ENCODE assay signal across 13 cellular contexts in the genomic region with DNA sequence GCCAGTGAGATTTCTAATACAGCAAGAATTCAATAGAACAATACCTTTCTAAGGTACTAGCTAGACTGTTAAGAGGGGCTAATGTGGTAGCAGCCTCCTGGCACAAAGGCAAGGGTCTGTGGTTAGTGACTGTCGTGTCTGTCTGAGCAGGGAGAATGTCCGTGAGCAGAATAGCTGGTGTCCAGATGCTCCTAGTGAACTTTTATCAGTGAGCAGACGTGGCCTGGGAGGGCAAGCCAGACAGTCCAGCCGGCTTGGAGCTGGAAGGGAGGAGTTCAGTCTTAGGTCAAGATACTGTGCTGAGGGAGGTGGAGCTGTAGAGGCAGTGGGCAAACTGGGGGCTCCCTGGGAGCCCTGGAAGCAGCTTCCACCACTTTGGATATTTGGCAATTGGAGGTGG.
DNase-seq lines count a peak whose midpoint lies in the region; ATAC-seq, FAIRE-seq and TF ChIP-seq lines count a peak whose summit lies in the region.
"Had no signal": no experiment of that assay in that cellular context is flagged by ENCODE, and none has a peak within 500 bp of the region (broad histone marks: within the 10 kb centered on the region; RNA-seq: fewer than 3 reads in every experiment).

No MANE protein-coding gene starts in this region.

- FAIRE-seq in A549 (lab: Jason Lieb, UNC): no peak
- FAIRE-seq: GM18507, small intestine had no signal

- H3K4me3 Mint-ChIP-seq in neural crest cell: no peak overlapping the region
- H3K4me3 Mint-ChIP-seq: stimulated activated naive CD8-positive, alpha-beta T cell treated with anti-CD3 and anti-CD28 coated beads, Interleukin-15, amount 100 ng/mL, for 72 hours had no signal

- TF ChIP-seq CTCF in A549 (IDR thresholded peaks at IDR 0.05) (no peak), RWPE1 (conservative IDR thresholded peaks at IDR 0.05; ENCODE audit: low read depth) (no peak), gastroesophageal sphincter (IDR thresholded peaks at IDR 0.05) (no peak), neural crest cell (conservative IDR thresholded peaks at IDR 0.05) (no peak), colonic mucosa (IDR thresholded peaks at IDR 0.05) (no peak), foreskin keratinocyte (conservative IDR thresholded peaks at IDR 0.05) (no peak)

- no peaks in the 10 kb centered on the region for H3K36me3 Mint-ChIP-seq in neural crest cell (ENCODE audit: low read depth)

- WGBS in A549 (ENCODE audit: missing lambda C conversion rate): 65% methylated on average over 4 of the region's 4 CpGs
- WGBS in gastroesophageal sphincter (ENCODE audit: low coverage in 1 of 2), 2 donors: 14 to 100% methylated on average over 1 of the region's 4 CpGs

- peak overlapping the region; percentile 67 for H3K27ac Mint-ChIP-seq in neural crest cell (ENCODE audit: unreplicated experiment)
- H3K27ac Mint-ChIP-seq: stimulated activated naive CD8-positive, alpha-beta T cell treated with anti-CD3 and anti-CD28 coated beads, Interleukin-15, amount 100 ng/mL, for 72 hours had no signal

- no peaks in the 10 kb centered on the region for H3K9me3 Mint-ChIP-seq in neural crest cell
- H3K9me3 Mint-ChIP-seq: stimulated activated naive CD8-positive, alpha-beta T cell treated with anti-CD3 and anti-CD28 coated beads, Interleukin-15, amount 100 ng/mL, for 72 hours had no signal

- DNase-seq in A549 (ENCODE audit: low read depth in 1 of 2, low spot score in 1 of 2) (no peak), RWPE1 (ENCODE audit: low spot score) (no peak), neural crest cell (ENCODE audit: low read depth, low spot score) (no peak), NCI-H446 (lab: John Stamatoyannopoulos, UW) (no peak), colonic mucosa (no peak), foreskin keratinocyte (no peak), NCI-H2196 treated with DMSO at 0.1 percent for 48 hours (lab: John Stamatoyannopoulos, UW; ENCODE audit: unreplicated experiment) (no peak)
- DNase-seq: effector memory CD4-positive, alpha-beta T cell; NCI-H2029 treated with DMSO at 0.1 percent for 48 hours; small intestine; stimulated activated naive CD8-positive, alpha-beta T cell treated with anti-CD3 and anti-CD28 coated beads, Interleukin-15, amount 100 ng/mL, for 72 hours had no signal

- no peaks in the 10 kb centered on the region for H3K9me3 ChIP-seq in A549
- no peaks in the 10 kb centered on the region for H3K9me3 ChIP-seq in gastroesophageal sphincter
- H3K9me3 ChIP-seq in colonic mucosa: no peaks in the 10 kb centered on the region

- H3K27ac ChIP-seq in A549: peak overlapping the region; percentile 27 to 74; a peak in 5 of 6 replicates
- peak overlapping the region; percentile 90 for H3K27ac ChIP-seq in RWPE1
- peak overlapping the region in 3 of 4 donors; percentile 23 to 70 (median 69) for H3K27ac ChIP-seq in gastroesophageal sphincter
- H3K27ac ChIP-seq in colonic mucosa: no peak overlapping the region
- H3K27ac ChIP-seq in foreskin keratinocyte: no peak overlapping the region

- H3K4me3 ChIP-seq in A549 (no peak overlapping the region), gastroesophageal sphincter (no peak overlapping the region), colonic mucosa (no peak overlapping the region)

- H3K27me3 ChIP-seq in gastroesophageal sphincter (no peaks in the 10 kb centered on the region), colonic mucosa (no peaks in the 10 kb centered on the region), foreskin keratinocyte (no peaks in the 10 kb centered on the region)

- peak overlapping the region; percentile 53 for H3K4me2 ChIP-seq in A549

- CTCF ChIA-PET in A549 (lab: Yijun Ruan, JAX): interaction anchor here (0.7 to 2.6 kb wide), 5 partner anchors 9 to 482 kb away, joined by 3 to 8 read pairs (median 4); no protein-coding TSS in a partner anchor
- CTCF ChIA-PET in RWPE1 (lab: Yijun Ruan, JAX): interaction anchor here (0.6 to 0.7 kb wide), 2 partner anchors 68 to 104 kb away, joined by 3 to 4 read pairs; no protein-coding TSS in a partner anchor

- peaks cover 59% of the 10 kb centered on the region for H3K4me1 Mint-ChIP-seq in neural crest cell

- POLR2A ChIA-PET in A549 (lab: Yijun Ruan, JAX) (no interaction called here), RWPE1 (lab: Yijun Ruan, JAX; ENCODE audit: low non-redundant PET) (no interaction called here)

- ATAC-seq in A549: peak in 1 of 2 experiments; percentile 13; a peak in 2 of 6 replicates
- ATAC-seq in gastroesophageal sphincter: no peak
- ATAC-seq in foreskin keratinocyte: no peak
- ATAC-seq: stimulated activated naive CD8-positive, alpha-beta T cell treated with anti-CD3 and anti-CD28 coated beads, Interleukin-15, amount 100 ng/mL, for 72 hours had no signal

- TF ChIP-seq POLR2A in A549 (IDR thresholded peaks at IDR 0.05; ENCODE audit: low read length): no peak
- no peak for TF ChIP-seq POLR2A in gastroesophageal sphincter (IDR thresholded peaks at IDR 0.05)

- intact Hi-C loops in colonic mucosa (cut with DNase I): no loop called here

- peaks cover 92% of the 10 kb centered on the region for H3K4me1 ChIP-seq in A549
- H3K4me1 ChIP-seq in gastroesophageal sphincter: peaks cover 2 to 82% (median 23%) of the 10 kb centered on the region in 3 donors
- no peaks in the 10 kb centered on the region for H3K4me1 ChIP-seq in colonic mucosa
- H3K4me1 ChIP-seq in foreskin keratinocyte: peaks cover 51% of the 10 kb centered on the region

- H3K36me3 ChIP-seq in gastroesophageal sphincter (no peaks in the 10 kb centered on the region), colonic mucosa (no peaks in the 10 kb centered on the region)

- TF ChIP-seq RAD21 in A549 (conservative IDR thresholded peaks at IDR 0.05 in 1 of 2, IDR thresholded peaks at IDR 0.05 in 1 of 2): no peak

- no peak overlapping the region for H3K9ac ChIP-seq in colonic mucosa (ENCODE audit: low read depth in 2 of 2, low read length in 2 of 2)

- no peaks in the 10 kb centered on the region for H3K27me3 Mint-ChIP-seq in neural crest cell (ENCODE audit: low read depth)

- TF ChIP-seq EP300 in A549 (IDR thresholded peaks at IDR 0.05): no peak
- no peak for TF ChIP-seq EP300 in gastroesophageal sphincter (IDR thresholded peaks at IDR 0.05)

TF ChIP-seq in A549, 52 proteins besides CTCF, POLR2A, EP300 and RAD21:
- TF ChIP-seq, protein P1, sequence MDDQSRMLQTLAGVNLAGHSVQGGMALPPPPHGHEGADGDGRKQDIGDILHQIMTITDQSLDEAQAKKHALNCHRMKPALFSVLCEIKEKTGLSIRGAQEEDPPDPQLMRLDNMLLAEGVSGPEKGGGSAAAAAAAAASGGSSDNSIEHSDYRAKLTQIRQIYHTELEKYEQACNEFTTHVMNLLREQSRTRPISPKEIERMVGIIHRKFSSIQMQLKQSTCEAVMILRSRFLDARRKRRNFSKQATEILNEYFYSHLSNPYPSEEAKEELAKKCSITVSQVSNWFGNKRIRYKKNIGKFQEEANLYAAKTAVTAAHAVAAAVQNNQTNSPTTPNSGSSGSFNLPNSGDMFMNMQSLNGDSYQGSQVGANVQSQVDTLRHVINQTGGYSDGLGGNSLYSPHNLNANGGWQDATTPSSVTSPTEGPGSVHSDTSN (IDR thresholded peaks at IDR 0.05): no peak
- TF ChIP-seq PHF8 (IDR thresholded peaks at IDR 0.05; ENCODE audit: borderline replicate concordance, low read depth) (no peak), ATOH8 (CRISPR knock-in tag; IDR thresholded peaks at IDR 0.05; ENCODE audit: low read depth) (no peak)

Comparison
In these comparisons a context has a peak if more than half of its experiments do, and no peak if none do; other contexts are left out.
1. H3K27ac ChIP-seq: peak in A549 (2 of 2), RWPE1 (single experiment) and gastroesophageal sphincter (3 of 4); none in colonic mucosa (single experiment) and foreskin keratinocyte (single experiment).